ENCODE assay signal across 1 cellular context in the genomic region with DNA sequence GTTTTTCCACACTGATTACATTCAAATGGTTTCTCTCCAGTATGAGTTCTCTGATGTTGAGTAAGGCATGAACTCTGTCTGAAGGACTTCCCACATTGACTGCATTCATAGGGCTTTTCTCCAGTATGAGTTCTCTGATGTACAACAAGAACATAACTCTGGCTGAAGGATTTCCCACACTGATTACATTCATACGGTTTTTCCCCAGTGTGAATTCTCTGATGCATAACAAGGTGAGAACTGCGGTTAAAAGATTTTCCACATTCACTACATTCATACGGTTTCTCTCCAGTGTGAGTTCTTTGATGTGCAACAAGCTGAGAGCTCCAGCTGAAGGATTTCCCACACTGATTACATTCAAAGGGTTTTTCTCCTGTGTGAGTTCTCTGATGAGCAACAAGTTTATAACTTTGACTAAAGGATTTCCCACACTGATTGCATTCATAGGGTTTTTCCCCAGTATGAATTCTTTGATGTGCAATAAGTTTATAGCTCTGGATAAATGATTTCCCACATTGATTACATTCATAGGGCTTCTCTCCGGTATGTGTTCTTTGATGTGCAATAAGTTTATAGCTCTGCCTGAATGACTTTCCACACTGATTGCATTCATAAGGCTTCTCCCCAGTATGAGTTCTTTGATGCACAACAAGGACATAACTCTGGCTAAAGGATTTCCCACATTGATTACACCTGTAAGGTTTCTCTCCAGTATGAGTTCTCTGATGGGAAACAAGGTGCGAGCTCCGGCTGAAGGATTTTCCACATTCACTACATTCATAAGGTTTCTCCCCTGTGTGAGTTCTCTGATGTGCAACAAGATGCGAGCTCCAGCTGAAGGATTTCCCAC.
TF ChIP-seq lines count a peak whose summit lies in the region.

No MANE protein-coding gene starts in this region.

TF ChIP-seq in H1, 55 proteins besides CTCF, POLR2A, EP300 and RAD21:
- TF ChIP-seq CBX5 (IDR thresholded peaks at IDR 0.05; ENCODE audit: low read depth, low read length) (peak; percentile 96; the same call in 1 of the 2 replicates), TCF12 (IDR thresholded peaks at IDR 0.05; ENCODE audit: low read depth, low read length) (0 out of 2 replicates have a peak, but pooled peaks have one; percentile 8), E2F6 (IDR thresholded peaks at IDR 0.05) (no peak), POLR2AphosphoS5 (IDR thresholded peaks at IDR 0.05; ENCODE audit: low read depth, low read length) (no peak), ZNF274 (IDR thresholded peaks at IDR 0.05; ENCODE audit: borderline replicate concordance, extremely low read depth, low read length) (peak; percentile 99)
